1 cellular context compared by ENCODE assay signal in the genomic region with DNA sequence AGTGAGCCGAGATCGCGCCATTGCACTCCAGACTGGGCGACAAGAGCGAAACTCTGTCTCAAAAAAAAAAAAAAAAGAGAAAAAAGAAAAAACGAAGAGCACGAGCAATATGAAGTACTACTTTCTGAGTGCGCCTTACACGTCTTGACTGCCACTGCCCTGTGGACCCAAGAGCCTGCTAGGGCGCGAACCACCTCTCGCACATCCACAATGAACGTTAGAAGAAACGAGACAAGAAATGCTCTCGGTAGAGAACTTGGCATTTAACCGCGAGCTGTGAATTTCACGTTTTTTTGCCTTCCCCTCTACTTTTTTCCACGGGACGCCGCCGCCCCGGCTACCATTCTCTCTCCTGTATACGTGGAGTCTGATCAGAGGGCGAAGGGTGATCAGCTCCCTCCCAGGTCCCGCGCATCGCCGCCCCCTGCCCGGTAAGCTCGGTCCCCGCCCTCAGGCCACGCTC.
TF ChIP-seq lines count a peak whose summit lies in the region.

No MANE protein-coding gene starts in this region.

TF ChIP-seq in A549, 52 proteins besides CTCF, POLR2A, EP300 and RAD21 (continued from another document):
- TF ChIP-seq FOXS1 (CRISPR knock-in tag; IDR thresholded peaks at IDR 0.05) (no peak), PHF8 (IDR thresholded peaks at IDR 0.05; ENCODE audit: borderline replicate concordance, low read depth) (no peak; the same call in 1 of the 2 replicates), FOSB (CRISPR knock-in tag; IDR thresholded peaks at IDR 0.05) (no peak), NFE2L2 (conservative IDR thresholded peaks at IDR 0.05; ENCODE audit: low read length) (no peak), ZNF302 (CRISPR knock-in tag; IDR thresholded peaks at IDR 0.05) (no peak)
- TF ChIP-seq, protein P1, sequence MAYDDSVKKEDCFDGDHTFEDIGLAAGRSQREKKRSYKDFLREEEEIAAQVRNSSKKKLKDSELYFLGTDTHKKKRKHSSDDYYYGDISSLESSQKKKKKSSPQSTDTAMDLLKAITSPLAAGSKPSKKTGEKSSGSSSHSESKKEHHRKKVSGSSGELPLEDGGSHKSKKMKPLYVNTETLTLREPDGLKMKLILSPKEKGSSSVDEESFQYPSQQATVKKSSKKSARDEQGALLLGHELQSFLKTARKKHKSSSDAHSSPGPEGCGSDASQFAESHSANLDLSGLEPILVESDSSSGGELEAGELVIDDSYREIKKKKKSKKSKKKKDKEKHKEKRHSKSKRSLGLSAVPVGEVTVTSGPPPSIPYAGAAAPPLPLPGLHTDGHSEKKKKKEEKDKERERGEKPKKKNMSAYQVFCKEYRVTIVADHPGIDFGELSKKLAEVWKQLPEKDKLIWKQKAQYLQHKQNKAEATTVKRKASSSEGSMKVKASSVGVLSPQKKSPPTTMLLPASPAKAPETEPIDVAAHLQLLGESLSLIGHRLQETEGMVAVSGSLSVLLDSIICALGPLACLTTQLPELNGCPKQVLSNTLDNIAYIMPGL (CRISPR knock-in tag; IDR thresholded peaks at IDR 0.05; ENCODE audit: borderline replicate concordance): no peak
- TF ChIP-seq, protein P2, sequence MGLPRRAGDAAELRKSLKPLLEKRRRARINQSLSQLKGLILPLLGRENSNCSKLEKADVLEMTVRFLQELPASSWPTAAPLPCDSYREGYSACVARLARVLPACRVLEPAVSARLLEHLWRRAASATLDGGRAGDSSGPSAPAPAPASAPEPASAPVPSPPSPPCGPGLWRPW (IDR thresholded peaks at IDR 0.05): no peak
- TF ChIP-seq, protein P3, sequence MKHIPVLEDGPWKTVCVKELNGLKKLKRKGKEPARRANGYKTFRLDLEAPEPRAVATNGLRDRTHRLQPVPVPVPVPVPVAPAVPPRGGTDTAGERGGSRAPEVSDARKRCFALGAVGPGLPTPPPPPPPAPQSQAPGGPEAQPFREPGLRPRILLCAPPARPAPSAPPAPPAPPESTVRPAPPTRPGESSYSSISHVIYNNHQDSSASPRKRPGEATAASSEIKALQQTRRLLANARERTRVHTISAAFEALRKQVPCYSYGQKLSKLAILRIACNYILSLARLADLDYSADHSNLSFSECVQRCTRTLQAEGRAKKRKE (CRISPR knock-in tag; IDR thresholded peaks at IDR 0.05; ENCODE audit: low read depth): no peak
TF ChIP-seq in A549: peak in this region for 0.
